23 cellular contexts compared by ENCODE assay signal in genomic region chr2:71150082-71150816, GRCh38. TPM values are rescaled to one million over a fixed set of nuclear protein-coding genes. Genes with fewer than 3 reads are reported as not detected.
A peak's percentile ranks its signal among the peaks of the same experiment; 100 is the strongest.
DNase-seq lines count a peak whose midpoint lies in the region; ATAC-seq, FAIRE-seq and TF ChIP-seq lines count a peak whose summit lies in the region.
"Had no signal": no experiment of that assay in that cellular context is flagged by ENCODE, and none has a peak within 500 bp of the region (broad histone marks: within the 10 kb centered on the region; RNA-seq: fewer than 3 reads in every experiment).

No MANE protein-coding gene starts in this region.

- no peak for DNase-seq in activated T-cell treated with anti-CD3 and anti-CD28 coated beads, Interleukin-2, amount 50 U/mL, for 24 hours
- DNase-seq in activated T-cell treated with anti-CD3 and anti-CD28 coated beads for 4 hours (no peak), GM12878 (ENCODE audit: low read depth, low spot score) (no peak), left ventricle myocardium superior (no peak), NCI-H128 (lab: John Stamatoyannopoulos, UW; ENCODE audit: unreplicated experiment) (no peak), upper lobe of left lung (no peak)
- no peak for DNase-seq in stimulated activated naive B cell treated with anti-CD40 and anti-IgM and Interleukin-4, amounts not matched to agents 10 μg/mL and 1 μg/mL and 100 μg/mL, for 72 hours
- DNase-seq: ACHN; activated CD4-positive, CD25-positive, alpha-beta regulatory T cell; foreskin fibroblast; GOT3; kidney glomerular epithelial cell; NCI-H2029; NCI-H524 treated with DMSO at 0.1 percent for 48 hours; OCI-M1 had no signal

- H3K27me3 Mint-ChIP-seq in activated T-cell treated with anti-CD3 and anti-CD28 coated beads, Interleukin-2, amount 50 U/mL, for 24 hours = no peaks in the 10 kb centered on the region
- no peaks in the 10 kb centered on the region for H3K27me3 Mint-ChIP-seq in stimulated activated naive B cell treated with anti-CD40 and anti-IgM and Interleukin-4, amounts not matched to agents 10 μg/mL and 1 μg/mL and 100 μg/mL, for 72 hours
- H3K27me3 Mint-ChIP-seq: stimulated activated naive CD8-positive, alpha-beta T cell treated with anti-CD3 and anti-CD28 coated beads, Interleukin-15, Interleukin-2, amounts not matched to agents 100 ng/mL and 50 ng/mL, for 24 hours had no signal

- H3K9ac ChIP-seq in GM12878 (ENCODE audit: control insufficient read depth, insufficient read depth, low read length) = no peak overlapping the region

- TF ChIP-seq RAD21 in GM12878 (IDR thresholded peaks at IDR 0.05; ENCODE audit: insufficient read depth, low read depth, low read length) = no peak

- SMC1A ChIA-PET in GM12878 (lab: Charles Lee; ENCODE audit: uncharacterized antibody, unreplicated experiment) = interaction anchor here (1.5 to 1.8 kb wide), 2 partner anchors 79 to 101 kb away, joined by 5 to 6 read pairs; no protein-coding TSS in a partner anchor

- no peaks in the 10 kb centered on the region for H3K79me2 ChIP-seq in GM12878 (ENCODE audit: control insufficient read depth, insufficient read depth, low read length)

- no peak overlapping the region for H3K4me3 Mint-ChIP-seq in activated T-cell treated with anti-CD3 and anti-CD28 coated beads, Interleukin-2, amount 50 U/mL, for 24 hours
- no peak overlapping the region for H3K4me3 Mint-ChIP-seq in stimulated activated naive B cell treated with anti-CD40 and anti-IgM and Interleukin-4, amounts not matched to agents 10 μg/mL and 1 μg/mL and 100 μg/mL, for 72 hours
- H3K4me3 Mint-ChIP-seq: activated T-helper 1 cell treated with anti-CD3 and anti-CD28 coated beads, Interleukin-12 subunit alpha, Interleukin-12 subunit beta, Interleukin-2, Interleukin-4 antibody, amounts not matched to agents 30 ng/mL and 10 ng/mL and 1 ng/mL, durations not matched to agents 14 hours and 24 hours and 36 hours; CD14-positive monocyte; central memory CD8-positive, alpha-beta T cell; stimulated activated naive CD8-positive, alpha-beta T cell treated with anti-CD3 and anti-CD28 coated beads, Interleukin-15, Interleukin-2, amounts not matched to agents 100 ng/mL and 50 ng/mL, for 24 hours; T-helper 2 cell treated with Interferon-gamma antibody and Interleukin-4, amounts not matched to agents 5 μg/mL and 100 μg/mL, for 36 hours had no signal

- peaks cover 59% of the 10 kb centered on the region for H3K36me3 Mint-ChIP-seq in activated T-cell treated with anti-CD3 and anti-CD28 coated beads, Interleukin-2, amount 50 U/mL, for 24 hours (ENCODE audit: low read depth)
- H3K36me3 Mint-ChIP-seq in stimulated activated naive B cell treated with anti-CD40 and anti-IgM and Interleukin-4, amounts not matched to agents 10 μg/mL and 1 μg/mL and 100 μg/mL, for 72 hours = peaks cover 22 to 47% of the 10 kb centered on the region in 2 donors

- in situ Hi-C loops in GM12878 (cut with MboI) = loop anchor here (25.0 kb wide), 1 partner anchor 362 kb away; no protein-coding TSS in a partner anchor

- no TSS peak for BruUV-seq in GM12878 (replicated peaks; lab: Mats Ljungman, UMichigan)

- H3K4me2 ChIP-seq in GM12878 (ENCODE audit: control insufficient read depth, insufficient read depth) = no peak overlapping the region

- POLR2A ChIA-PET in GM12878 (lab: Charles Lee) = no interaction called here

- TF ChIP-seq POLR2A in GM12878 (IDR thresholded peaks at IDR 0.05; ENCODE audit: low read depth, low read length) (0 out of 2 replicates have a peak, but pooled peaks have one; percentile 21), upper lobe of left lung (IDR thresholded peaks at IDR 0.05) (no peak)

- H3K9me3 ChIP-seq in GM12878 (replicated peaks; ENCODE audit: control insufficient read depth, insufficient read depth, low read length) = no peaks in the 10 kb centered on the region
- no peaks in the 10 kb centered on the region for H3K9me3 ChIP-seq in upper lobe of left lung
- H3K9me3 ChIP-seq: SJSA1 had no signal

- 65% methylated on average over 3 of the region's 3 CpGs for WGBS in GM12878 (ENCODE audit: insufficient coverage, insufficient replicate concordance, low lambda C conversion rate, missing lambda C conversion rate)
- 52 to 63% methylated on average over 2 to 3 of the region's 3 CpGs for WGBS in upper lobe of left lung, 2 donors

- H3K9me3 Mint-ChIP-seq in activated T-cell treated with anti-CD3 and anti-CD28 coated beads, Interleukin-2, amount 50 U/mL, for 24 hours = no peaks in the 10 kb centered on the region
- no peaks in the 10 kb centered on the region for H3K9me3 Mint-ChIP-seq in stimulated activated naive B cell treated with anti-CD40 and anti-IgM and Interleukin-4, amounts not matched to agents 10 μg/mL and 1 μg/mL and 100 μg/mL, for 72 hours
- H3K9me3 Mint-ChIP-seq: activated T-helper 1 cell treated with anti-CD3 and anti-CD28 coated beads, Interleukin-12 subunit alpha, Interleukin-12 subunit beta, Interleukin-2, Interleukin-4 antibody, amounts not matched to agents 30 ng/mL and 10 ng/mL and 1 ng/mL, durations not matched to agents 14 hours and 24 hours and 36 hours; CD14-positive monocyte; central memory CD8-positive, alpha-beta T cell; stimulated activated naive CD8-positive, alpha-beta T cell treated with anti-CD3 and anti-CD28 coated beads, Interleukin-15, Interleukin-2, amounts not matched to agents 100 ng/mL and 50 ng/mL, for 24 hours; T-helper 2 cell treated with Interferon-gamma antibody and Interleukin-4, amounts not matched to agents 5 μg/mL and 100 μg/mL, for 36 hours had no signal

- H4K20me1 ChIP-seq in GM12878 (ENCODE audit: control insufficient read depth, insufficient read depth) = no peaks in the 10 kb centered on the region

- H3K27me3 ChIP-seq in GM12878 (replicated peaks in 1 of 2; ENCODE audit: control insufficient read depth in 2 of 2, insufficient read depth in 2 of 2, low read length in 1 of 2) (no peaks in the 10 kb centered on the region), upper lobe of left lung (no peaks in the 10 kb centered on the region)
- H3K27me3 ChIP-seq: SJSA1 had no signal

- RAD21 ChIA-PET in GM12878 (lab: Charles Lee; ENCODE audit: unreplicated experiment) = interaction anchor here (1.4 kb wide), 1 partner anchor 100 kb away, joined by 5 read pairs; no protein-coding TSS in a partner anchor

- ATAC-seq in GM12878 = no peak
- peak; percentile 36 for ATAC-seq in left ventricle myocardium superior
- ATAC-seq in stimulated activated naive B cell treated with anti-CD40 and anti-IgM and Interleukin-4, amounts not matched to agents 10 μg/mL and 1 μg/mL and 100 μg/mL, for 72 hours (replicated peaks) = no peak
- no peak for ATAC-seq in HG03095 (IDR thresholded peaks at IDR 0.05; ENCODE audit: unreplicated experiment)
- ATAC-seq in upper lobe of left lung (ENCODE audit: low FRiP score in 2 of 2) = no peak

- H3K27ac ChIP-seq in GM12878 (ENCODE audit: control insufficient read depth, insufficient read depth) (no peak overlapping the region), upper lobe of left lung (no peak overlapping the region)
- H3K27ac ChIP-seq: SJSA1 had no signal

- H3K4me1 ChIP-seq in GM12878 (ENCODE audit: control insufficient read depth, insufficient read depth, low read length) = no peaks in the 10 kb centered on the region
- no peaks in the 10 kb centered on the region for H3K4me1 ChIP-seq in upper lobe of left lung
- H3K4me1 ChIP-seq: SJSA1 had no signal

- FAIRE-seq in GM12878 (lab: Jason Lieb, UNC) = no peak
- FAIRE-seq: GM18507 had no signal

- CTCF ChIA-PET in GM12878 (lab: Yijun Ruan, JAX) = interaction anchor here (7.7 kb wide), 1 partner anchor 49 kb away, joined by 37 read pairs; no protein-coding TSS in a partner anchor

- TF ChIP-seq EP300 in GM12878 (IDR thresholded peaks at IDR 0.05; ENCODE audit: borderline replicate concordance in 1 of 2, control insufficient read depth in 1 of 2, low read depth in 2 of 2, low read length in 2 of 2) (no peak), upper lobe of left lung (IDR thresholded peaks at IDR 0.05) (no peak)

- H3K4me3 ChIP-seq in GM12878 = no peak overlapping the region
- no peak overlapping the region for H3K4me3 ChIP-seq in upper lobe of left lung
- H3K4me3 ChIP-seq: SJSA1 had no signal

- intact Hi-C loops in GM12878 (cut with micrococcal nuclease; ENCODE audit: unreplicated experiment) (loop anchor here (10.0 kb wide), 1 partner anchor 235 kb away; no protein-coding TSS in a partner anchor), left ventricle myocardium superior (cut with micrococcal nuclease) (no loop called here)

- no peaks in the 10 kb centered on the region for H3K4me1 Mint-ChIP-seq in activated T-cell treated with anti-CD3 and anti-CD28 coated beads, Interleukin-2, amount 50 U/mL, for 24 hours (ENCODE audit: low read depth)
- peaks cover 0 to 2% of the 10 kb centered on the region in 2 donors for H3K4me1 Mint-ChIP-seq in stimulated activated naive B cell treated with anti-CD40 and anti-IgM and Interleukin-4, amounts not matched to agents 10 μg/mL and 1 μg/mL and 100 μg/mL, for 72 hours
- H3K4me1 Mint-ChIP-seq: CD14-positive monocyte had no signal

- H3K27ac Mint-ChIP-seq in activated T-cell treated with anti-CD3 and anti-CD28 coated beads, Interleukin-2, amount 50 U/mL, for 24 hours = peak overlapping the region; percentile 51
- H3K27ac Mint-ChIP-seq in stimulated activated naive B cell treated with anti-CD40 and anti-IgM and Interleukin-4, amounts not matched to agents 10 μg/mL and 1 μg/mL and 100 μg/mL, for 72 hours = peak overlapping the region; percentile 66
- H3K27ac Mint-ChIP-seq: activated T-helper 1 cell treated with anti-CD3 and anti-CD28 coated beads, Interleukin-12 subunit alpha, Interleukin-12 subunit beta, Interleukin-2, Interleukin-4 antibody, amounts not matched to agents 30 ng/mL and 10 ng/mL and 1 ng/mL, durations not matched to agents 14 hours and 24 hours and 36 hours; stimulated activated naive CD8-positive, alpha-beta T cell treated with anti-CD3 and anti-CD28 coated beads, Interleukin-15, Interleukin-2, amounts not matched to agents 100 ng/mL and 50 ng/mL, for 24 hours; T-helper 2 cell treated with Interferon-gamma antibody and Interleukin-4, amounts not matched to agents 5 μg/mL and 100 μg/mL, for 36 hours had no signal

- TF ChIP-seq CTCF in GM12878 (IDR thresholded peaks at IDR 0.05 in 2 of 3, conservative IDR thresholded peaks at IDR 0.05 in 1 of 3; ENCODE audit: control insufficient read depth in 2 of 3, extremely low read depth in 1 of 3, insufficient read depth in 1 of 3, low read depth in 3 of 3, low read length in 3 of 3) = no peak
- TF ChIP-seq CTCF in upper lobe of left lung (IDR thresholded peaks at IDR 0.05) = no peak

- H3K36me3 ChIP-seq in GM12878 (ENCODE audit: control insufficient read depth in 2 of 2, insufficient read depth in 2 of 2, low read length in 1 of 2) (peaks cover 12 to 14% of the 10 kb centered on the region in 2 experiments), upper lobe of left lung (peaks cover 21 to 56% (median 47%) of the 10 kb centered on the region in 4 donors)

- no peak overlapping the region for H2AFZ ChIP-seq in GM12878 (ENCODE audit: control insufficient read depth, low read depth, low read length)

RNA-seq across cellular contexts. Expression of gene MPHOSPH10, which starts 19.8 kb away (rescaled TPM):
- 37.7 and 41.4 TPM in 2 replicates for total RNA-seq in GM12878 (2013; cell fraction: nucleolus; rRNA removed)
- 27.7 and 34.3 TPM in 2 replicates for total RNA-seq in GM12878 (2014; rRNA removed)
- 39.7 and 43.0 TPM in 2 replicates for total RNA-seq in GM12878 (2014; rRNA removed; fragmentation: Illumina TruSeq; extraction: Trizol)
- 36.4 and 42.3 TPM in 2 replicates for total RNA-seq in GM12878 (2021)
- polyA plus RNA-seq in GM12878 (2011; ENCODE audit: low read depth) = 14.3 TPM
- polyA plus RNA-seq in GM12878 (2011; rRNA removed) = 23.8 and 38.7 TPM in 2 replicates
- 5.9 and 6.9 TPM in 2 replicates for polyA plus RNA-seq in GM12878 (2011; cell fraction: cytosol; rRNA removed)
- 16.4 and 23.1 TPM in 2 replicates for polyA plus RNA-seq in GM12878 (2011; cell fraction: nucleus; rRNA removed)
- polyA plus RNA-seq in GM12878 (2012) = 23.6 and 23.9 TPM in 2 replicates
- polyA plus RNA-seq in GM12878 (2014; fragmentation: Illumina TruSeq; extraction: Trizol) = 56.8 and 71.1 TPM in 2 replicates
- 10 to 100 TPM; 29.1 to 40.4 TPM for polyA plus RNA-seq in GM12878 (2014; fragmentation: Nextera tagmentation; extraction: Ambion mirVana)
- 30.7 and 37.0 TPM in 2 replicates for polyA plus RNA-seq in GM12878 (2014; rRNA removed)
- polyA plus RNA-seq in GM12878 (2016; fragmentation: Nextera tagmentation; extraction: Ambion mirVana) = 10 to 100 TPM; 44.9 to 46.9 TPM
- polyA minus RNA-seq in GM12878 (2011; rRNA and poly(A)+ RNA removed) = 10.3 and 11.2 TPM in 2 replicates
- polyA minus RNA-seq in GM12878 (2011; cell fraction: cytosol; rRNA and poly(A)+ RNA removed) = 8.6 and 8.8 TPM in 2 replicates
- 13.2 and 25.7 TPM in 2 replicates for polyA minus RNA-seq in GM12878 (2011; cell fraction: nucleus; rRNA and poly(A)+ RNA removed)
- total RNA-seq in left ventricle myocardium superior = 18.2 TPM
- 10 to 100 TPM; 11.7 to 35.6 (median 25.8) TPM for total RNA-seq in upper lobe of left lung

RNA-seq across cellular contexts. Expression of gene MCEE, which starts 20.2 kb away (rescaled TPM):
- 68.9 and 73.3 TPM in 2 replicates for total RNA-seq in GM12878 (2013; cell fraction: nucleolus; rRNA removed)
- total RNA-seq in GM12878 (2014; rRNA removed) (19.3 and 23.5 TPM in 2 replicates), GM12878 (2014; rRNA removed; fragmentation: Illumina TruSeq; extraction: Trizol) (17.1 and 18.0 TPM in 2 replicates), GM12878 (2021) (14.4 and 17.3 TPM in 2 replicates), left ventricle myocardium superior (41.6 TPM), upper lobe of left lung (10 to 100 TPM in 4 of 6 donors, 1 to 10 TPM in 2; 6.8 to 37.7 (median 18.6) TPM)
- 17.5 TPM for polyA plus RNA-seq in GM12878 (2011; ENCODE audit: low read depth)
- polyA plus RNA-seq in GM12878 (2011; rRNA removed) (19.0 and 24.1 TPM in 2 replicates), GM12878 (2014; fragmentation: Illumina TruSeq; extraction: Trizol) (19.3 and 23.2 TPM in 2 replicates), GM12878 (2014; fragmentation: Nextera tagmentation; extraction: Ambion mirVana) (10 to 100 TPM; 43.6 to 63.4 TPM), GM12878 (2014; rRNA removed) (21.3 and 22.4 TPM in 2 replicates), GM12878 (2016; fragmentation: Nextera tagmentation; extraction: Ambion mirVana) (10 to 100 TPM; 37.7 to 41.9 TPM)
- polyA plus RNA-seq in GM12878 (2011; cell fraction: cytosol; rRNA removed) = 8.9 and 10.4 TPM in 2 replicates
- polyA plus RNA-seq in GM12878 (2011; cell fraction: nucleus; rRNA removed) = 21.0 and 23.7 TPM in 2 replicates
- 21.0 and 21.5 TPM in 2 replicates for polyA plus RNA-seq in GM12878 (2012)
- polyA minus RNA-seq in GM12878 (2011; rRNA and poly(A)+ RNA removed) = 6.4 and 10.7 TPM in 2 replicates
- 2.0 and 2.7 TPM in 2 replicates for polyA minus RNA-seq in GM12878 (2011; cell fraction: cytosol; rRNA and poly(A)+ RNA removed)
- polyA minus RNA-seq in GM12878 (2011; cell fraction: nucleus; rRNA and poly(A)+ RNA removed) = 10.6 and 14.6 TPM in 2 replicates
